13 cellular contexts compared by ENCODE assay signal in the genomic region with DNA sequence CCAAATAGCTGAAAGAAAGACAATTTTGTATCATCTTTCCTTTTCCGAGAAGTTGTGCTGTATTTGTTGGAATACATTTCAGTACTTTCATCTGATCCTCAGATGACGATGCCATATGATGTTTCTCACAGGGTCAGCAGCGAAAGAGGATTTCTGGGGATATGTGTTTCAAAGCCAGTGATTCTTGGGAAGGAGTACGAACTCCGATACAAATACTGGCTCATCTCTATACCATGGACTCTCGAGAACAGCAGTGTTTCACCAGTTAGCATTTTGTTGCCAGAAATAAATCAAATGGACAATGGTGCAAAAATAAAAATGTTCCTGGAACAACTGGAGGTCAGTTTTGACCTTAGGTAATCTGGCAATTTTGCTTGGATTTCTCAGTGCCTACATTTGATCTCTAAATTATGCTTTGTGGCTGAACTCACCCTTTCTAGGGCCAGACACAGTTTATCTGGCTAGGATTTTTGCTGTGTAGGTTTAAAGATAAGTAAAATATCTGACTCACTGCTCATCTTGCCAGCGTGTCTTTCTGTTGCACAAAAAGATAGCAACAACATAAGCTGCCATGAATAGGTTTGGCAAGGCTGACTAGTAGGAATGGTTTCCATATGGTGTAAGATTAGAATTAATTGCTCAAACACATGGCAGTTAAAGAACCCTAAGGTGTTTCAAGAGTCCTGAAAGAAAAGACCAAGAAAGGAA. TPM values are rescaled to one million over a fixed set of nuclear protein-coding genes. Genes with fewer than 3 reads are reported as not detected.
A peak's percentile ranks its signal among the peaks of the same experiment; 100 is the strongest.
DNase-seq lines count a peak whose midpoint lies in the region; ATAC-seq and TF ChIP-seq lines count a peak whose summit lies in the region.
"Had no signal": no experiment of that assay in that cellular context is flagged by ENCODE, and none has a peak within 500 bp of the region (broad histone marks: within the 10 kb centered on the region; RNA-seq: fewer than 3 reads in every experiment).

No MANE protein-coding gene starts in this region.

- H3K9me3 ChIP-seq in skeletal muscle tissue (ENCODE audit: control insufficient read depth in 3 of 3, low read length in 3 of 3) = no peaks in the 10 kb centered on the region

- peak overlapping the region; percentile 57 for H3K27ac ChIP-seq in skeletal muscle tissue (ENCODE audit: low read depth, low read length)
- H3K27ac ChIP-seq in RWPE1 = no peak overlapping the region
- H3K27ac ChIP-seq: HL-60 had no signal

- DNase-seq in HCEC 1CT (peak; percentile 55), amniotic epithelial cell (ENCODE audit: low read depth) (peak; percentile 95), Right ventricle myocardium superior (no peak), NCI-H1105 treated with DMSO at 0.1 percent for 48 hours (lab: John Stamatoyannopoulos, UW) (no peak), RWPE1 (ENCODE audit: low spot score) (no peak), mesenteric fat pad (ENCODE audit: low spot score) (no peak)
- DNase-seq: DMS79, kidney, NCI-H2107 had no signal

- CTCF ChIA-PET in RWPE1 (lab: Yijun Ruan, JAX) = interaction anchor here (0.6 kb wide), 1 partner anchor 322 kb away, joined by 3 read pairs; no protein-coding TSS in a partner anchor

- no peak for TF ChIP-seq CTCF in RWPE1 (conservative IDR thresholded peaks at IDR 0.05; ENCODE audit: low read depth)

- H3K4me3 ChIP-seq in skeletal muscle tissue (ENCODE audit: low read length in 3 of 3) = peak overlapping the region in 2 of 3 donors; percentile 2 to 4

- ATAC-seq in Right ventricle myocardium superior (ENCODE audit: poor library complexity) (peak; percentile 27), HG02852 (IDR thresholded peaks at IDR 0.05; ENCODE audit: unreplicated experiment) (no peak)
- ATAC-seq: stimulated activated memory B cell treated with anti-CD40 and anti-IgM and Interleukin-4, amounts not matched to agents 10 μg/mL and 1 μg/mL and 100 μg/mL, for 72 hours had no signal

- H3K36me3 ChIP-seq in skeletal muscle tissue (ENCODE audit: control insufficient read depth in 3 of 3, insufficient read depth in 3 of 3, low read length in 3 of 3) = no peaks in the 10 kb centered on the region

- no peak overlapping the region for H3K9ac ChIP-seq in skeletal muscle tissue (ENCODE audit: low read depth in 1 of 3, low read length in 3 of 3)

- no peaks in the 10 kb centered on the region for H3K27me3 ChIP-seq in skeletal muscle tissue (ENCODE audit: control insufficient read depth in 3 of 3, insufficient read depth in 3 of 3, low read length in 3 of 3)

- intact Hi-C loops in Right ventricle myocardium superior (cut with DNase I) = no loop called here

- H3K4me1 ChIP-seq in skeletal muscle tissue (ENCODE audit: control insufficient read depth in 3 of 3, insufficient read depth in 3 of 3, low read length in 3 of 3) = peaks cover 8 to 13% (median 10%) of the 10 kb centered on the region in 3 donors

- POLR2A ChIA-PET in RWPE1 (lab: Yijun Ruan, JAX; ENCODE audit: low non-redundant PET) = no interaction called here

RNA-seq across cellular contexts. Expression of a gene that starts 11.0 kb away (rescaled TPM):
- 231 TPM for total RNA-seq in Right ventricle myocardium superior
- total RNA-seq in skeletal muscle tissue = 292 TPM
- total RNA-seq in mesenteric fat pad = 2,401 TPM

RNA-seq across cellular contexts. Expression of a gene that starts 41.7 kb away (rescaled TPM):
- total RNA-seq in Right ventricle myocardium superior (0.24 TPM), skeletal muscle tissue (not detected), mesenteric fat pad (0.87 TPM)

RNA-seq across cellular contexts. Expression of a gene that starts 53.3 kb away (rescaled TPM):
- total RNA-seq in Right ventricle myocardium superior (2.8 TPM), skeletal muscle tissue (not detected), mesenteric fat pad (1.6 TPM)

Comparison
In these comparisons a context has a peak if more than half of its experiments do, and no peak if none do; other contexts are left out.
1. DNase-seq: peak in HCEC 1CT (single experiment) and amniotic epithelial cell (single experiment); none in Right ventricle myocardium superior (single experiment), NCI-H1105 treated with DMSO at 0.1 percent for 48 hours (single experiment), RWPE1 (single experiment) and mesenteric fat pad (single experiment).